Comparison of ENCODE assay signal across 8 cellular contexts in the genomic region with DNA sequence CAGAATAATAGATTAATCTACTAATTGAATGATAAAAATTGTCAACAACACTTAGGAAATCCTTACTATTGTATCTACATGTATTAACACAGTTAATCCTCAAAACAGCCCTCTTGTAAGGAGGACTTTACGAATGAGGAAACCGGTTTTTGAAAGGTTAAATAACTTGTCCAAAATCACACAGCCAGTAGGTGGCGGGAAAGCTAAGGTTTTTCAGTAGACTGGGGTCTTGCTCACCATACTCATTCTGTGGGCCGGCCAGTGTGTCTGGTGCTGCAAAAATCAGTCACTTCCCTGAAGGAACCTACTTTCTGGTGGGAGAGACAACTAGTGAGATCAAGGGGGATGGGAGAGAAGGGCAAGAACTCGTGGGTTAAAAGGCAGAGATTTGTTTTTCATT. TPM values are rescaled to one million over a fixed set of nuclear protein-coding genes. Genes with fewer than 3 reads are reported as not detected.
A peak's percentile ranks its signal among the peaks of the same experiment; 100 is the strongest.
DNase-seq lines count a peak whose midpoint lies in the region; ATAC-seq and TF ChIP-seq lines count a peak whose summit lies in the region.

No MANE protein-coding gene starts in this region.

- peak overlapping the region; percentile 92 for H3K27ac ChIP-seq in SJCRH30
- no peak overlapping the region for H3K27ac ChIP-seq in foreskin keratinocyte

- H3K4me1 ChIP-seq in BE2C (no peaks in the 10 kb centered on the region), SJCRH30 (peaks cover 31% of the 10 kb centered on the region), foreskin keratinocyte (peaks cover 13% of the 10 kb centered on the region)

- H3K27me3 ChIP-seq in BE2C, result no peaks in the 10 kb centered on the region
- H3K27me3 ChIP-seq in SJCRH30, result no peaks in the 10 kb centered on the region
- no peaks in the 10 kb centered on the region for H3K27me3 ChIP-seq in foreskin keratinocyte

- H3K9me3 ChIP-seq in BE2C (no peaks in the 10 kb centered on the region), SJCRH30 (replicated peaks) (no peaks in the 10 kb centered on the region)

- ATAC-seq in foreskin keratinocyte (no peak), HG02938 (IDR thresholded peaks at IDR 0.05; ENCODE audit: unreplicated experiment) (no peak), GM21619 (IDR thresholded peaks at IDR 0.05; ENCODE audit: unreplicated experiment) (no peak)

- H3K4me3 ChIP-seq in BE2C (ENCODE audit: low read depth, low read length), result no peak overlapping the region
- no peak overlapping the region for H3K4me3 ChIP-seq in GM12875 (ENCODE audit: low read depth, low read length)
- no peak overlapping the region for H3K4me3 ChIP-seq in SJCRH30

- DNase-seq in BE2C, result peak; percentile 60
- peak; percentile 79 to 84 for DNase-seq in SJCRH30
- no peak for DNase-seq in foreskin keratinocyte
- DNase-seq in activated gamma-delta T cell (lab: John Stamatoyannopoulos, UW), result no peak
- no peak for DNase-seq in activated CD4-positive, alpha-beta T cell treated with anti-CD3 and anti-CD28 coated beads, Interleukin-2, amount 50 U/mL, for 48 hours

- TF ChIP-seq CTCF in BE2C (IDR thresholded peaks at IDR 0.05; ENCODE audit: low read depth, low read length) (peak; percentile 58), GM12875 (IDR thresholded peaks at IDR 0.05; ENCODE audit: borderline replicate concordance, insufficient read depth, low read depth, low read length) (peak; percentile 25; the same call in 1 of the 2 replicates), foreskin keratinocyte (conservative IDR thresholded peaks at IDR 0.05) (peak; percentile 69)

- H3K36me3 ChIP-seq in BE2C, result peaks cover 1% of the 10 kb centered on the region; the same call in 1 of the 2 replicates
- H3K36me3 ChIP-seq in SJCRH30, result 0 out of 2 replicates have a peak, but pooled peaks cover 5% of the 10 kb centered on the region

RNA-seq across cellular contexts. Expression of a gene that starts 3.8 kb away (rescaled TPM):
- polyA plus RNA-seq in BE2C (2012; ENCODE audit: insufficient read depth, insufficient read length, low read depth), result 24.0 TPM
- 21.3 and 24.5 TPM in 2 replicates for total RNA-seq in SJCRH30 (2014; rRNA removed; shearing (Covaris generic))
- total RNA-seq in foreskin keratinocyte, result 28.9 and 35.4 TPM in 2 replicates
- 33.5 and 43.9 TPM in 2 replicates for polyA plus RNA-seq in foreskin keratinocyte

RNA-seq across cellular contexts. Expression of a gene that starts 24.8 kb away (rescaled TPM):
- 9.4 TPM for polyA plus RNA-seq in BE2C (2012; ENCODE audit: insufficient read depth, insufficient read length, low read depth)
- 0.76 and 1.1 TPM in 2 replicates for total RNA-seq in SJCRH30 (2014; rRNA removed; shearing (Covaris generic))
- 4.8 and 5.1 TPM in 2 replicates for total RNA-seq in foreskin keratinocyte
- polyA plus RNA-seq in foreskin keratinocyte, result 2.4 and 2.6 TPM in 2 replicates

RNA-seq across cellular contexts. Expression of a gene that starts 38.8 kb away (rescaled TPM):
- 64.7 TPM for polyA plus RNA-seq in BE2C (2012; ENCODE audit: insufficient read depth, insufficient read length, low read depth)
- 21.9 and 23.8 TPM in 2 replicates for total RNA-seq in SJCRH30 (2014; rRNA removed; shearing (Covaris generic))
- 30.3 and 33.0 TPM in 2 replicates for total RNA-seq in foreskin keratinocyte
- polyA plus RNA-seq in foreskin keratinocyte, result 30.2 and 34.5 TPM in 2 replicates

RNA-seq across cellular contexts. Expression of a gene that starts 39.0 kb away (rescaled TPM):
- 155 TPM for polyA plus RNA-seq in BE2C (2012; ENCODE audit: insufficient read depth, insufficient read length, low read depth)
- total RNA-seq in SJCRH30 (2014; rRNA removed; shearing (Covaris generic)), result 53.4 and 54.2 TPM in 2 replicates
- 77.4 and 89.9 TPM in 2 replicates for total RNA-seq in foreskin keratinocyte
- 56.2 and 57.7 TPM in 2 replicates for polyA plus RNA-seq in foreskin keratinocyte

RNA-seq across cellular contexts. Expression of a gene that starts 47.8 kb away (rescaled TPM):
- polyA plus RNA-seq in BE2C (2012; ENCODE audit: insufficient read depth, insufficient read length, low read depth), result 33.2 TPM
- total RNA-seq in SJCRH30 (2014; rRNA removed; shearing (Covaris generic)), result 37.3 and 39.6 TPM in 2 replicates
- total RNA-seq in foreskin keratinocyte, result 35.0 and 36.1 TPM in 2 replicates
- polyA plus RNA-seq in foreskin keratinocyte, result 47.7 and 50.5 TPM in 2 replicates

Comparison
In these comparisons a context has a peak if more than half of its experiments do, and no peak if none do; other contexts are left out.
1. DNase-seq: peak in BE2C (single experiment) and SJCRH30 (2 of 2); none in foreskin keratinocyte (0 of 2), activated gamma-delta T cell (single experiment) and activated CD4-positive, alpha-beta T cell treated with anti-CD3 and anti-CD28 coated beads, Interleukin-2, amount 50 U/mL, for 48 hours (0 of 2).
2. Peak in every context shown above with its lines, with median percentiles within 50 percentile points of each other: CTCF ChIP-seq.